Comparison of ENCODE assay signal across 1 cellular context in genomic region chr7:116864084-116864483, GRCh38.
TF ChIP-seq lines count a peak whose summit lies in the region.

No MANE protein-coding gene starts in this region.

TF ChIP-seq in A549, 52 proteins besides CTCF, POLR2A, EP300 and RAD21 (continued from another document):
- TF ChIP-seq, protein P1, sequence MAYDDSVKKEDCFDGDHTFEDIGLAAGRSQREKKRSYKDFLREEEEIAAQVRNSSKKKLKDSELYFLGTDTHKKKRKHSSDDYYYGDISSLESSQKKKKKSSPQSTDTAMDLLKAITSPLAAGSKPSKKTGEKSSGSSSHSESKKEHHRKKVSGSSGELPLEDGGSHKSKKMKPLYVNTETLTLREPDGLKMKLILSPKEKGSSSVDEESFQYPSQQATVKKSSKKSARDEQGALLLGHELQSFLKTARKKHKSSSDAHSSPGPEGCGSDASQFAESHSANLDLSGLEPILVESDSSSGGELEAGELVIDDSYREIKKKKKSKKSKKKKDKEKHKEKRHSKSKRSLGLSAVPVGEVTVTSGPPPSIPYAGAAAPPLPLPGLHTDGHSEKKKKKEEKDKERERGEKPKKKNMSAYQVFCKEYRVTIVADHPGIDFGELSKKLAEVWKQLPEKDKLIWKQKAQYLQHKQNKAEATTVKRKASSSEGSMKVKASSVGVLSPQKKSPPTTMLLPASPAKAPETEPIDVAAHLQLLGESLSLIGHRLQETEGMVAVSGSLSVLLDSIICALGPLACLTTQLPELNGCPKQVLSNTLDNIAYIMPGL (CRISPR knock-in tag; IDR thresholded peaks at IDR 0.05; ENCODE audit: borderline replicate concordance) = no peak
- no peak for TF ChIP-seq CBX8 (IDR thresholded peaks at IDR 0.05)
